In genomic region chr21:21200939-21201610, GRCh38 we compare ENCODE assay signal across 10 cellular contexts.
DNase-seq lines count a peak whose midpoint lies in the region; ATAC-seq and TF ChIP-seq lines count a peak whose summit lies in the region.
"Had no signal": no experiment of that assay in that cellular context is flagged by ENCODE, and none has a peak within 500 bp of the region (broad histone marks: within the 10 kb centered on the region; RNA-seq: fewer than 3 reads in every experiment).

No MANE protein-coding gene starts in this region.

- H3K4me3 Mint-ChIP-seq in naive thymus-derived CD4-positive, alpha-beta T cell, result peak overlapping the region in 3 of 10 donors; percentile 11 to 79 (median 36)

- no peak for TF ChIP-seq CTCF in choroid plexus epithelial cell (conservative IDR thresholded peaks at IDR 0.05; ENCODE audit: low read depth, low read length)

- CTCF ChIA-PET in naive thymus-derived CD4-positive, alpha-beta T cell (lab: Charles Lee), result no interaction called here

- H3K4me3 ChIP-seq in choroid plexus epithelial cell (ENCODE audit: low read depth, low read length), result no peak overlapping the region
- H3K4me3 ChIP-seq in naive thymus-derived CD4-positive, alpha-beta T cell (ENCODE audit: low read length), result no peak overlapping the region

- H3K4me1 Mint-ChIP-seq in naive thymus-derived CD4-positive, alpha-beta T cell, result peaks cover 0 to 42% (median 0%) of the 10 kb centered on the region in 7 donors

- no peaks in the 10 kb centered on the region for H3K27me3 ChIP-seq in naive thymus-derived CD4-positive, alpha-beta T cell (ENCODE audit: control insufficient read depth in 2 of 2, insufficient read depth in 2 of 2, low read length in 2 of 2)

- no peaks in the 10 kb centered on the region for H3K9me3 ChIP-seq in naive thymus-derived CD4-positive, alpha-beta T cell (ENCODE audit: control insufficient read depth in 2 of 3, low read length in 3 of 3)

- H3K36me3 ChIP-seq in naive thymus-derived CD4-positive, alpha-beta T cell (ENCODE audit: control insufficient read depth in 2 of 3, insufficient read depth in 3 of 3, low read length in 3 of 3), result no peaks in the 10 kb centered on the region

- H3K27ac Mint-ChIP-seq in naive thymus-derived CD4-positive, alpha-beta T cell, result peak overlapping the region in 1 of 9 donors; percentile 90

- H3K27me3 Mint-ChIP-seq in naive thymus-derived CD4-positive, alpha-beta T cell, result no peaks in the 10 kb centered on the region

- H3K4me1 ChIP-seq in naive thymus-derived CD4-positive, alpha-beta T cell (ENCODE audit: control insufficient read depth in 2 of 2, insufficient read depth in 2 of 2, low read length in 2 of 2), result no peaks in the 10 kb centered on the region

- DNase-seq in CD1c-positive myeloid dendritic cell (ENCODE audit: extremely low spot score) (peak; percentile 19), KG1 (lab: John Stamatoyannopoulos, UW) (peak; percentile 17), choroid plexus epithelial cell (ENCODE audit: low read depth) (peak; percentile 67), DMS114 treated with DMSO at 0.1 percent for 48 hours (lab: John Stamatoyannopoulos, UW; ENCODE audit: unreplicated experiment) (no peak)
- no peak for DNase-seq in naive thymus-derived CD4-positive, alpha-beta T cell
- DNase-seq: DMS79, Karpas-422 had no signal

- peaks cover 0 to 12% (median 0%) of the 10 kb centered on the region in 5 donors for H3K36me3 Mint-ChIP-seq in naive thymus-derived CD4-positive, alpha-beta T cell

- H3K9me3 Mint-ChIP-seq in naive thymus-derived CD4-positive, alpha-beta T cell, result peaks cover 0 to 8% (median 0%) of the 10 kb centered on the region in 11 donors

- intact Hi-C loops in naive thymus-derived CD4-positive, alpha-beta T cell (cut with micrococcal nuclease), result no loop called here

- POLR2A ChIA-PET in naive thymus-derived CD4-positive, alpha-beta T cell (lab: Charles Lee), result no interaction called here

- TF ChIP-seq POLR2A in GM18505 (IDR thresholded peaks at IDR 0.05; ENCODE audit: borderline replicate concordance, extremely low read depth, insufficient read depth, insufficient read length), result no peak

- no peak overlapping the region for H3K27ac ChIP-seq in naive thymus-derived CD4-positive, alpha-beta T cell (ENCODE audit: low read depth, low read length)

- peak; percentile 49 for ATAC-seq in naive thymus-derived CD4-positive, alpha-beta T cell
- ATAC-seq in HG02981 (IDR thresholded peaks at IDR 0.05; ENCODE audit: unreplicated experiment) (no peak), GM18505 (IDR thresholded peaks at IDR 0.05; ENCODE audit: unreplicated experiment) (no peak), HG03025 (IDR thresholded peaks at IDR 0.05; ENCODE audit: low FRiP score, unreplicated experiment) (no peak)

Comparison
In these comparisons a context has a peak if more than half of its experiments do, and no peak if none do; other contexts are left out.
1. DNase-seq: peak in CD1c-positive myeloid dendritic cell (single experiment), KG1 (single experiment) and choroid plexus epithelial cell (single experiment); none in naive thymus-derived CD4-positive, alpha-beta T cell (0 of 9) and DMS114 treated with DMSO at 0.1 percent for 48 hours (single experiment).